Comparison of ENCODE assay signal across 10 cellular contexts in genomic region chr10:87868277-87868676, GRCh38. TPM values are rescaled to one million over a fixed set of nuclear protein-coding genes. Genes with fewer than 3 reads are reported as not detected.
A peak's percentile ranks its signal among the peaks of the same experiment; 100 is the strongest.
DNase-seq lines count a peak whose midpoint lies in the region; ATAC-seq, FAIRE-seq and TF ChIP-seq lines count a peak whose summit lies in the region.
"Had no signal": no experiment of that assay in that cellular context is flagged by ENCODE, and none has a peak within 500 bp of the region (broad histone marks: within the 10 kb centered on the region; RNA-seq: fewer than 3 reads in every experiment).

No MANE protein-coding gene starts in this region.

- no peak overlapping the region for H3K27ac Mint-ChIP-seq in activated CD4-positive, alpha-beta T cell treated with anti-CD3 and anti-CD28 coated beads, Interleukin-2, amount 10 ng/mL, durations not matched to agents 24 days and 14 days
- no peak overlapping the region for H3K27ac Mint-ChIP-seq in activated T-helper 17 cell treated with anti-CD3 and anti-CD28 coated beads, Interleukin-2, amount 50 U/mL, for 72 hours

- dilution Hi-C loops in keratinocyte (cut with MboI; ENCODE audit: extremely low pct_ligation_motif_present, low sequenced_read_pairs) = no loop called here

- no peak for FAIRE-seq in keratinocyte (lab: Jason Lieb, UNC)

- no peaks in the 10 kb centered on the region for H3K9me3 Mint-ChIP-seq in activated CD4-positive, alpha-beta T cell treated with anti-CD3 and anti-CD28 coated beads, Interleukin-2, amount 10 ng/mL, durations not matched to agents 24 days and 14 days
- H3K9me3 Mint-ChIP-seq in activated T-helper 17 cell treated with anti-CD3 and anti-CD28 coated beads, Interleukin-2, amount 50 U/mL, for 72 hours = no peaks in the 10 kb centered on the region

- H3K27ac ChIP-seq in keratinocyte (ENCODE audit: control insufficient read depth, insufficient read depth, low read length) (no peak overlapping the region), thoracic aorta (peak overlapping the region in 1 of 2 donors; percentile 99)
- H3K27ac ChIP-seq: epithelial cell of prostate had no signal

- no peaks in the 10 kb centered on the region for H3K36me3 ChIP-seq in keratinocyte (ENCODE audit: control insufficient read depth in 2 of 2, extremely low read depth in 1 of 2, insufficient read depth in 2 of 2, low read length in 2 of 2)
- H3K36me3 ChIP-seq in thoracic aorta = no peaks in the 10 kb centered on the region

- H3K4me3 ChIP-seq in keratinocyte (ENCODE audit: control insufficient read depth in 2 of 3, extremely low read depth in 1 of 3, insufficient read depth in 2 of 3, low read depth in 1 of 3, low read length in 3 of 3) = peak overlapping the region in 2 of 3 experiments; percentile 78 to 80
- H3K4me3 ChIP-seq in thoracic aorta = peak overlapping the region; percentile 94

- H3K4me1 Mint-ChIP-seq in activated CD4-positive, alpha-beta T cell treated with anti-CD3 and anti-CD28 coated beads, Interleukin-2, amount 10 ng/mL, durations not matched to agents 24 days and 14 days = peaks cover 41% of the 10 kb centered on the region
- peaks cover 35% of the 10 kb centered on the region for H3K4me1 Mint-ChIP-seq in activated T-helper 17 cell treated with anti-CD3 and anti-CD28 coated beads, Interleukin-2, amount 50 U/mL, for 72 hours

- H3K27me3 ChIP-seq in keratinocyte (ENCODE audit: control insufficient read depth, extremely low read depth, insufficient read depth, low read length) (no peaks in the 10 kb centered on the region), thoracic aorta (replicated peaks; ENCODE audit: insufficient read depth) (no peaks in the 10 kb centered on the region)

- peaks cover 88% of the 10 kb centered on the region for H3K79me2 ChIP-seq in keratinocyte (ENCODE audit: control insufficient read depth, insufficient read depth, low read length)

- peak overlapping the region; percentile 62 for H3K4me3 Mint-ChIP-seq in activated CD4-positive, alpha-beta T cell treated with anti-CD3 and anti-CD28 coated beads, Interleukin-2, amount 10 ng/mL, durations not matched to agents 24 days and 14 days
- H3K4me3 Mint-ChIP-seq in activated T-helper 17 cell treated with anti-CD3 and anti-CD28 coated beads, Interleukin-2, amount 50 U/mL, for 72 hours = peak overlapping the region; percentile 64

- H3K4me1 ChIP-seq in keratinocyte (ENCODE audit: control insufficient read depth, extremely low read depth, insufficient read depth, low read length) = peaks cover 11% of the 10 kb centered on the region
- peaks cover 21 to 43% of the 10 kb centered on the region in 2 donors for H3K4me1 ChIP-seq in thoracic aorta (ENCODE audit: control insufficient read depth in 1 of 2, low read depth in 2 of 2)

- no peak for DNase-seq in activated CD4-positive, alpha-beta T cell treated with anti-CD3 and anti-CD28 coated beads, Interleukin-2, amount 10 ng/mL, durations not matched to agents 24 days and 14 days
- DNase-seq in activated CD4-positive, alpha-beta T cell treated with anti-CD3 and anti-CD28 coated beads, Interleukin-2, amount 50 U/mL, for 1 hour = no peak
- no peak for DNase-seq in keratinocyte (ENCODE audit: low read depth, low spot score)
- no peak for DNase-seq in thoracic aorta (ENCODE audit: low spot score)
- DNase-seq in SHP77 (lab: John Stamatoyannopoulos, UW) = no peak
- DNase-seq: SHP77 treated with DMSO at 0.1 percent for 48 hours had no signal

- H4K20me1 ChIP-seq in keratinocyte (ENCODE audit: control insufficient read depth, extremely low read depth, insufficient read depth, low read length) = peaks cover 6% of the 10 kb centered on the region

- H2AFZ ChIP-seq in keratinocyte (ENCODE audit: control insufficient read depth, low read length) = no peak overlapping the region

- intact Hi-C loops in activated CD4-positive, alpha-beta T cell treated with anti-CD3 and anti-CD28 coated beads, Interleukin-2, amount 10 ng/mL, durations not matched to agents 24 days and 14 days (cut with micrococcal nuclease) = no loop called here

- TF ChIP-seq CTCF in keratinocyte (optimal IDR thresholded peaks at IDR 0.05 in 1 of 3, IDR thresholded peaks at IDR 0.05 in 1 of 3, conservative IDR thresholded peaks at IDR 0.05 in 1 of 3; ENCODE audit: extremely low read depth in 1 of 3, insufficient read depth in 2 of 3, low read length in 3 of 3) = no peak
- TF ChIP-seq CTCF in thoracic aorta (IDR thresholded peaks at IDR 0.05) = no peak

- H3K4me2 ChIP-seq in keratinocyte (ENCODE audit: control insufficient read depth, extremely low read depth, insufficient read depth, low read depth, low read length) = peak overlapping the region; percentile 79

- peaks cover 36% of the 10 kb centered on the region for H3K36me3 Mint-ChIP-seq in activated CD4-positive, alpha-beta T cell treated with anti-CD3 and anti-CD28 coated beads, Interleukin-2, amount 10 ng/mL, durations not matched to agents 24 days and 14 days (ENCODE audit: low read depth)
- H3K36me3 Mint-ChIP-seq in activated T-helper 17 cell treated with anti-CD3 and anti-CD28 coated beads, Interleukin-2, amount 50 U/mL, for 72 hours (ENCODE audit: low read depth) = peaks cover 59% of the 10 kb centered on the region

- H3K9me3 ChIP-seq in keratinocyte (ENCODE audit: control insufficient read depth, low read depth, low read length) = no peaks in the 10 kb centered on the region
- no peaks in the 10 kb centered on the region for H3K9me3 ChIP-seq in thoracic aorta

- H3K9me1 ChIP-seq in keratinocyte (ENCODE audit: control insufficient read depth, extremely low read depth, insufficient read depth, low read length) = no peaks in the 10 kb centered on the region

- ATAC-seq in activated T-helper 17 cell treated with anti-CD3 and anti-CD28 coated beads, Interleukin-2, amount 50 U/mL, for 72 hours (replicated peaks) = no peak
- ATAC-seq in thoracic aorta (ENCODE audit: insufficient number of reproducible peaks, low FRiP score, low read depth) (no peak), HG03432 (IDR thresholded peaks at IDR 0.05; ENCODE audit: unreplicated experiment) (no peak), HG03521 (IDR thresholded peaks at IDR 0.05; ENCODE audit: unreplicated experiment) (no peak)

- peak overlapping the region; percentile 33 for H3K9ac ChIP-seq in keratinocyte (ENCODE audit: control insufficient read depth, extremely low read depth, insufficient read depth, low read length)

- H3K27me3 Mint-ChIP-seq in activated CD4-positive, alpha-beta T cell treated with anti-CD3 and anti-CD28 coated beads, Interleukin-2, amount 10 ng/mL, durations not matched to agents 24 days and 14 days = no peaks in the 10 kb centered on the region
- H3K27me3 Mint-ChIP-seq in activated T-helper 17 cell treated with anti-CD3 and anti-CD28 coated beads, Interleukin-2, amount 50 U/mL, for 72 hours = no peaks in the 10 kb centered on the region

RNA-seq across cellular contexts. Expression of gene PTEN, which starts 4.9 kb away (rescaled TPM):
- 48.6 and 51.3 TPM in 2 replicates for total RNA-seq in activated CD4-positive, alpha-beta T cell treated with anti-CD3 and anti-CD28 coated beads, Interleukin-2, amount 10 ng/mL, durations not matched to agents 24 days and 14 days
- 10 to 100 TPM; 64.2 to 65.8 TPM for total RNA-seq in activated T-helper 17 cell treated with anti-CD3 and anti-CD28 coated beads, Interleukin-2, amount 50 U/mL, for 72 hours
- polyA plus RNA-seq in keratinocyte = 11.7 to 39.4 TPM (median 23.8 TPM) in 3 replicates
- polyA plus RNA-seq in keratinocyte (2011; ENCODE audit: low read depth) = 134 TPM
- polyA plus RNA-seq in keratinocyte (2011; cell fraction: cytosol; rRNA removed) = 14.0 and 23.4 TPM in 2 replicates
- polyA plus RNA-seq in keratinocyte (2011; cell fraction: nucleus; rRNA removed) = 11.7 and 16.1 TPM in 2 replicates
- polyA plus RNA-seq in keratinocyte (2012; ENCODE audit: low replicate concordance) = 26.8 and 38.1 TPM in 2 replicates
- polyA minus RNA-seq in keratinocyte = 11.7 to 85.4 TPM (median 37.7 TPM) in 3 replicates
- polyA minus RNA-seq in keratinocyte (2011; cell fraction: cytosol; rRNA and poly(A)+ RNA removed) = 33.4 TPM
- 40.6 and 51.3 TPM in 2 replicates for polyA minus RNA-seq in keratinocyte (2011; cell fraction: nucleus; rRNA and poly(A)+ RNA removed)
- 100 to 1,000 TPM; 146 to 168 TPM for total RNA-seq in thoracic aorta

RNA-seq across cellular contexts. Expression of gene KLLN, which starts 4.9 kb away (rescaled TPM):
- 0.54 and 1.0 TPM in 2 replicates for total RNA-seq in activated CD4-positive, alpha-beta T cell treated with anti-CD3 and anti-CD28 coated beads, Interleukin-2, amount 10 ng/mL, durations not matched to agents 24 days and 14 days
- under 1 TPM; 0.45 to 0.78 TPM for total RNA-seq in activated T-helper 17 cell treated with anti-CD3 and anti-CD28 coated beads, Interleukin-2, amount 50 U/mL, for 72 hours
- 0.10 to 0.31 TPM (median 0.16 TPM) in 3 replicates for polyA plus RNA-seq in keratinocyte
- 0.12 TPM for polyA plus RNA-seq in keratinocyte (2011; ENCODE audit: low read depth)
- polyA plus RNA-seq in keratinocyte (2011; cell fraction: cytosol; rRNA removed) = 0.17 and 0.22 TPM in 2 replicates
- 0.16 and 0.17 TPM in 2 replicates for polyA plus RNA-seq in keratinocyte (2011; cell fraction: nucleus; rRNA removed)
- 0.13 and 0.25 TPM in 2 replicates for polyA plus RNA-seq in keratinocyte (2012; ENCODE audit: low replicate concordance)
- 0.10 to 0.35 TPM (median 0.26 TPM) in 3 replicates for polyA minus RNA-seq in keratinocyte
- 0.58 TPM for polyA minus RNA-seq in keratinocyte (2011; cell fraction: cytosol; rRNA and poly(A)+ RNA removed)
- polyA minus RNA-seq in keratinocyte (2011; cell fraction: nucleus; rRNA and poly(A)+ RNA removed) = 0.16 and 0.32 TPM in 2 replicates
- total RNA-seq in thoracic aorta = under 1 TPM; 0.14 TPM

RNA-seq across cellular contexts. Expression of gene ATAD1, which starts 50.3 kb away (rescaled TPM):
- total RNA-seq in activated CD4-positive, alpha-beta T cell treated with anti-CD3 and anti-CD28 coated beads, Interleukin-2, amount 10 ng/mL, durations not matched to agents 24 days and 14 days = 54.1 and 55.5 TPM in 2 replicates
- total RNA-seq in activated T-helper 17 cell treated with anti-CD3 and anti-CD28 coated beads, Interleukin-2, amount 50 U/mL, for 72 hours = 10 to 100 TPM; 31.2 to 45.9 TPM
- polyA plus RNA-seq in keratinocyte = 26.2 to 51.0 TPM (median 29.1 TPM) in 3 replicates
- polyA plus RNA-seq in keratinocyte (2011; ENCODE audit: low read depth) = 206 TPM
- 16.1 and 34.4 TPM in 2 replicates for polyA plus RNA-seq in keratinocyte (2011; cell fraction: cytosol; rRNA removed)
- 48.3 and 79.4 TPM in 2 replicates for polyA plus RNA-seq in keratinocyte (2011; cell fraction: nucleus; rRNA removed)
- polyA plus RNA-seq in keratinocyte (2012; ENCODE audit: low replicate concordance) = 26.1 and 43.0 TPM in 2 replicates
- 4.9 to 45.8 TPM (median 18.1 TPM) in 3 replicates for polyA minus RNA-seq in keratinocyte
- 14.0 TPM for polyA minus RNA-seq in keratinocyte (2011; cell fraction: cytosol; rRNA and poly(A)+ RNA removed)
- polyA minus RNA-seq in keratinocyte (2011; cell fraction: nucleus; rRNA and poly(A)+ RNA removed) = 29.6 and 65.8 TPM in 2 replicates
- 10 to 100 TPM; 25.3 to 29.1 TPM for total RNA-seq in thoracic aorta
